In genomic region chr7:51067757-51068156, GRCh38 we compare ENCODE assay signal across 8 cellular contexts.
DNase-seq lines count a peak whose midpoint lies in the region; ATAC-seq and TF ChIP-seq lines count a peak whose summit lies in the region.

No MANE protein-coding gene starts in this region.

- H3K36me3 Mint-ChIP-seq in CD4-positive, CD25-positive, alpha-beta regulatory T cell = no peaks in the 10 kb centered on the region

- H3K4me1 Mint-ChIP-seq in CD4-positive, CD25-positive, alpha-beta regulatory T cell = no peaks in the 10 kb centered on the region

- no peak overlapping the region for H3K4me3 Mint-ChIP-seq in CD4-positive, CD25-positive, alpha-beta regulatory T cell

- no peaks in the 10 kb centered on the region for H3K36me3 ChIP-seq in CD4-positive, CD25-positive, alpha-beta regulatory T cell (ENCODE audit: control insufficient read depth, insufficient read depth, low read length)
- H3K36me3 ChIP-seq in suprapubic skin = no peaks in the 10 kb centered on the region

- DNase-seq in CD4-positive, CD25-positive, alpha-beta regulatory T cell = peak in 2 of 3 donors; percentile 9 to 54
- DNase-seq in NCI-H1694 treated with DMSO at 0.1 percent for 48 hours (lab: John Stamatoyannopoulos, UW) (peak; percentile 73), epidermal melanocyte (ENCODE audit: insufficient read length, low spot score) (peak; percentile 48), mucosa of gallbladder (ENCODE audit: low spot score) (peak; percentile 70), suprapubic skin (ENCODE audit: low spot score in 2 of 2) (no peak)
- peak; percentile 58 for DNase-seq in activated CD4-positive, alpha-beta T cell treated with anti-CD3 and anti-CD28 coated beads for 48 hours

- no peaks in the 10 kb centered on the region for H3K9me3 Mint-ChIP-seq in CD4-positive, CD25-positive, alpha-beta regulatory T cell

- H3K27ac ChIP-seq in CD4-positive, CD25-positive, alpha-beta regulatory T cell (ENCODE audit: insufficient read depth, low read length, poor library complexity, severe bottlenecking) = no peak overlapping the region
- H3K27ac ChIP-seq in suprapubic skin = no peak overlapping the region

- no peaks in the 10 kb centered on the region for H3K4me1 ChIP-seq in CD4-positive, CD25-positive, alpha-beta regulatory T cell (ENCODE audit: control insufficient read depth, insufficient read depth, low read length, poor library complexity, severe bottlenecking)
- peaks cover 14% of the 10 kb centered on the region for H3K4me1 ChIP-seq in suprapubic skin

- TF ChIP-seq CTCF in suprapubic skin (IDR thresholded peaks at IDR 0.05) = peak; percentile 19 to 67

- WGBS in suprapubic skin = 56% methylated on average over 7 of the region's 7 CpGs

- no peak for TF ChIP-seq POLR2A in suprapubic skin (IDR thresholded peaks at IDR 0.05)

- H3K4me3 ChIP-seq in CD4-positive, CD25-positive, alpha-beta regulatory T cell (ENCODE audit: low read depth, low read length) = no peak overlapping the region
- no peak overlapping the region for H3K4me3 ChIP-seq in suprapubic skin

- TF ChIP-seq EP300 in suprapubic skin (IDR thresholded peaks at IDR 0.05) = no peak

- H3K9me3 ChIP-seq in CD4-positive, CD25-positive, alpha-beta regulatory T cell (ENCODE audit: control insufficient read depth in 2 of 2, low read length in 2 of 2) = no peaks in the 10 kb centered on the region
- no peaks in the 10 kb centered on the region for H3K9me3 ChIP-seq in suprapubic skin

- ATAC-seq in CD4-positive, CD25-positive, alpha-beta regulatory T cell (ENCODE audit: low read depth in 2 of 2) = no peak
- ATAC-seq in GM21529 (IDR thresholded peaks at IDR 0.05; ENCODE audit: unreplicated experiment) (peak; percentile 66), HG02763 (IDR thresholded peaks at IDR 0.05; ENCODE audit: unreplicated experiment) (no peak)

- peaks cover 18% of the 10 kb centered on the region for H3K27me3 Mint-ChIP-seq in CD4-positive, CD25-positive, alpha-beta regulatory T cell

- no peak overlapping the region for H3K27ac Mint-ChIP-seq in CD4-positive, CD25-positive, alpha-beta regulatory T cell

- no peaks in the 10 kb centered on the region for H3K27me3 ChIP-seq in CD4-positive, CD25-positive, alpha-beta regulatory T cell (ENCODE audit: control insufficient read depth, insufficient read depth, low read length)
- no peaks in the 10 kb centered on the region for H3K27me3 ChIP-seq in suprapubic skin

Comparison
In these comparisons a context has a peak if more than half of its experiments do, and no peak if none do; other contexts are left out.
1. DNase-seq: peak in CD4-positive, CD25-positive, alpha-beta regulatory T cell (2 of 3), NCI-H1694 treated with DMSO at 0.1 percent for 48 hours (single experiment), activated CD4-positive, alpha-beta T cell treated with anti-CD3 and anti-CD28 coated beads for 48 hours (single experiment), epidermal melanocyte (single experiment) and mucosa of gallbladder (single experiment); none in suprapubic skin (0 of 2).